14 cellular contexts compared by ENCODE assay signal in the genomic region with DNA sequence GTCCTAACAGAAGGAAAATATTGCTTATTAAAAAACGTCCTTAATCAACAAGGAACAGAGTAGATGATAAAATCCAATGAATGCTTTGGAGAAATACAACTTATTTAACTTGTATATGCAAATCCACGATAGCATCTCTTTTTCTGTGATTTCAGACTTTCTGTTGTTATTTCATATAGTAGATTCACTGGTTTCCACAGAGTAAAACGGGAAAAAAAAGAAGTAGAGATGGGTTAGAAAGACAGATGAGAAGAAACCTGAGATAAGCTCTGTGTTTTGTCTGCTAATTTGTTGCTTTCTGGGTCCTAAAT.
DNase-seq lines count a peak whose midpoint lies in the region; ATAC-seq and TF ChIP-seq lines count a peak whose summit lies in the region.
"Had no signal": no experiment of that assay in that cellular context is flagged by ENCODE, and none has a peak within 500 bp of the region (broad histone marks: within the 10 kb centered on the region; RNA-seq: fewer than 3 reads in every experiment).

No MANE protein-coding gene starts in this region.

- TF ChIP-seq POLR2A in GM18505 (IDR thresholded peaks at IDR 0.05; ENCODE audit: borderline replicate concordance, extremely low read depth, insufficient read depth, insufficient read length): no peak

- H3K36me3 Mint-ChIP-seq in GM23338 (ENCODE audit: low read depth) (no peaks in the 10 kb centered on the region), T-helper 17 cell (ENCODE audit: low read depth) (no peaks in the 10 kb centered on the region)
- no peaks in the 10 kb centered on the region for H3K36me3 Mint-ChIP-seq in naive thymus-derived CD8-positive, alpha-beta T cell
- H3K36me3 Mint-ChIP-seq: activated naive CD4-positive, alpha-beta T cell treated with anti-CD3 and anti-CD28 coated beads, Interleukin-2, amount 10 ng/mL, durations not matched to agents 7 days and 5 days; CD4-positive, alpha-beta memory T cell; natural killer cell had no signal

- H3K9me2 ChIP-seq in GM23338 (ENCODE audit: insufficient read depth): no peaks in the 10 kb centered on the region

- H3K27ac ChIP-seq in 22Rv1 (no peak overlapping the region), GM23338 (ENCODE audit: low read depth) (no peak overlapping the region)

- H3K4me1 Mint-ChIP-seq in GM23338 (no peaks in the 10 kb centered on the region), T-helper 17 cell (peaks cover 2% of the 10 kb centered on the region)
- peaks cover 4 to 8% (median 4%) of the 10 kb centered on the region in 4 donors for H3K4me1 Mint-ChIP-seq in naive thymus-derived CD8-positive, alpha-beta T cell
- H3K4me1 Mint-ChIP-seq: activated naive CD4-positive, alpha-beta T cell treated with anti-CD3 and anti-CD28 coated beads, Interleukin-2, amount 10 ng/mL, durations not matched to agents 7 days and 5 days; natural killer cell had no signal

- ATAC-seq in GM23338 (no peak), T-helper 17 cell (no peak), HG02798 (IDR thresholded peaks at IDR 0.05; ENCODE audit: poor library complexity, unreplicated experiment) (no peak), GM18505 (IDR thresholded peaks at IDR 0.05; ENCODE audit: unreplicated experiment) (no peak), HG03460 (IDR thresholded peaks at IDR 0.05; ENCODE audit: unreplicated experiment) (no peak)
- ATAC-seq in naive thymus-derived CD8-positive, alpha-beta T cell: no peak
- ATAC-seq: natural killer cell had no signal

- H3K4me2 ChIP-seq in GM23338: no peak overlapping the region

- H2AFZ ChIP-seq in GM23338: peak overlapping the region; percentile 21; the same call in 1 of the 2 replicates

- TF ChIP-seq CTCF in 22Rv1 (IDR thresholded peaks at IDR 0.05) (peak; percentile 71), GM23338 (conservative IDR thresholded peaks at IDR 0.05; ENCODE audit: low read depth in 2 of 2) (no peak)

- no peaks in the 10 kb centered on the region for H4K20me1 ChIP-seq in GM23338 (replicated peaks; ENCODE audit: insufficient read depth)

- H3K27ac Mint-ChIP-seq in GM23338: no peak overlapping the region
- no peak overlapping the region for H3K27ac Mint-ChIP-seq in T-helper 17 cell
- no peak overlapping the region for H3K27ac Mint-ChIP-seq in naive thymus-derived CD8-positive, alpha-beta T cell
- H3K27ac Mint-ChIP-seq: activated naive CD4-positive, alpha-beta T cell treated with anti-CD3 and anti-CD28 coated beads, Interleukin-2, amount 10 ng/mL, durations not matched to agents 7 days and 5 days; natural killer cell had no signal

- H3K79me2 ChIP-seq in GM23338 (replicated peaks; ENCODE audit: insufficient read depth): no peaks in the 10 kb centered on the region

- POLR2A ChIA-PET in naive thymus-derived CD8-positive, alpha-beta T cell (lab: Charles Lee): no interaction called here

- H3K27me3 Mint-ChIP-seq in GM23338 (ENCODE audit: insufficient read depth, low read depth, poor library complexity): no peaks in the 10 kb centered on the region
- no peaks in the 10 kb centered on the region for H3K27me3 Mint-ChIP-seq in T-helper 17 cell
- peaks cover 0 to 2% (median 0%) of the 10 kb centered on the region in 5 donors for H3K27me3 Mint-ChIP-seq in naive thymus-derived CD8-positive, alpha-beta T cell
- H3K27me3 Mint-ChIP-seq: activated naive CD4-positive, alpha-beta T cell treated with anti-CD3 and anti-CD28 coated beads, Interleukin-2, amount 10 ng/mL, durations not matched to agents 7 days and 5 days; CD4-positive, alpha-beta memory T cell had no signal

- H3K4me3 Mint-ChIP-seq in GM23338 (no peak overlapping the region), T-helper 17 cell (peak overlapping the region; percentile 47)
- peak overlapping the region in 6 of 10 donors; percentile 13 to 75 (median 46) for H3K4me3 Mint-ChIP-seq in naive thymus-derived CD8-positive, alpha-beta T cell
- H3K4me3 Mint-ChIP-seq: activated naive CD4-positive, alpha-beta T cell treated with anti-CD3 and anti-CD28 coated beads, Interleukin-2, amount 10 ng/mL, durations not matched to agents 7 days and 5 days; natural killer cell had no signal

- H3K4me3 ChIP-seq in GM23338: no peak overlapping the region

- no peaks in the 10 kb centered on the region for H3K4me1 ChIP-seq in GM23338 (ENCODE audit: insufficient read depth)

- H3K9me3 ChIP-seq in T-helper 17 cell (ENCODE audit: control insufficient read depth, low read length, poor library complexity, severe bottlenecking): no peaks in the 10 kb centered on the region

- H3K27me3 ChIP-seq in GM23338 (ENCODE audit: insufficient read depth): no peaks in the 10 kb centered on the region

- H3K36me3 ChIP-seq in GM23338 (ENCODE audit: insufficient read depth): no peaks in the 10 kb centered on the region

- no peaks in the 10 kb centered on the region for H3K9me3 Mint-ChIP-seq in GM23338
- peaks cover 0 to 2% (median 0%) of the 10 kb centered on the region in 9 donors for H3K9me3 Mint-ChIP-seq in naive thymus-derived CD8-positive, alpha-beta T cell
- H3K9me3 Mint-ChIP-seq: activated naive CD4-positive, alpha-beta T cell treated with anti-CD3 and anti-CD28 coated beads, Interleukin-2, amount 10 ng/mL, durations not matched to agents 7 days and 5 days had no signal

- no peak for DNase-seq in GM23338 (ENCODE audit: low spot score)
- DNase-seq in T-helper 17 cell: no peak
- DNase-seq in naive thymus-derived CD8-positive, alpha-beta T cell: no peak
- no peak for DNase-seq in activated CD8-positive, alpha-beta memory T cell treated with anti-CD3 and anti-CD28 coated beads, Interleukin-2, amount 50 U/mL, for 4 hours
- DNase-seq: activated T-cell treated with anti-CD3 and anti-CD28 coated beads, Interleukin-2, amount 50 U/mL, for 1 hour; aorta; natural killer cell; Right ventricle myocardium superior had no signal

- no peaks in the 10 kb centered on the region for H3F3A ChIP-seq in GM23338 (replicated peaks; ENCODE audit: low read depth)

TF ChIP-seq in GM23338, 12 proteins besides CTCF, POLR2A, EP300 and RAD21 (continues in another document):
- no peak for TF ChIP-seq POLR2AphosphoS5 (IDR thresholded peaks at IDR 0.05; ENCODE audit: low read depth)
- no peak for TF ChIP-seq ZNF331 (CRISPR knock-in tag; IDR thresholded peaks at IDR 0.05; ENCODE audit: low read depth)
- TF ChIP-seq EZH2 (IDR thresholded peaks at IDR 0.05; ENCODE audit: low read depth, unreplicated experiment): no peak
- TF ChIP-seq EZH2phosphoT487 (IDR thresholded peaks at IDR 0.05; ENCODE audit: unreplicated experiment): no peak
- TF ChIP-seq, protein P1, sequence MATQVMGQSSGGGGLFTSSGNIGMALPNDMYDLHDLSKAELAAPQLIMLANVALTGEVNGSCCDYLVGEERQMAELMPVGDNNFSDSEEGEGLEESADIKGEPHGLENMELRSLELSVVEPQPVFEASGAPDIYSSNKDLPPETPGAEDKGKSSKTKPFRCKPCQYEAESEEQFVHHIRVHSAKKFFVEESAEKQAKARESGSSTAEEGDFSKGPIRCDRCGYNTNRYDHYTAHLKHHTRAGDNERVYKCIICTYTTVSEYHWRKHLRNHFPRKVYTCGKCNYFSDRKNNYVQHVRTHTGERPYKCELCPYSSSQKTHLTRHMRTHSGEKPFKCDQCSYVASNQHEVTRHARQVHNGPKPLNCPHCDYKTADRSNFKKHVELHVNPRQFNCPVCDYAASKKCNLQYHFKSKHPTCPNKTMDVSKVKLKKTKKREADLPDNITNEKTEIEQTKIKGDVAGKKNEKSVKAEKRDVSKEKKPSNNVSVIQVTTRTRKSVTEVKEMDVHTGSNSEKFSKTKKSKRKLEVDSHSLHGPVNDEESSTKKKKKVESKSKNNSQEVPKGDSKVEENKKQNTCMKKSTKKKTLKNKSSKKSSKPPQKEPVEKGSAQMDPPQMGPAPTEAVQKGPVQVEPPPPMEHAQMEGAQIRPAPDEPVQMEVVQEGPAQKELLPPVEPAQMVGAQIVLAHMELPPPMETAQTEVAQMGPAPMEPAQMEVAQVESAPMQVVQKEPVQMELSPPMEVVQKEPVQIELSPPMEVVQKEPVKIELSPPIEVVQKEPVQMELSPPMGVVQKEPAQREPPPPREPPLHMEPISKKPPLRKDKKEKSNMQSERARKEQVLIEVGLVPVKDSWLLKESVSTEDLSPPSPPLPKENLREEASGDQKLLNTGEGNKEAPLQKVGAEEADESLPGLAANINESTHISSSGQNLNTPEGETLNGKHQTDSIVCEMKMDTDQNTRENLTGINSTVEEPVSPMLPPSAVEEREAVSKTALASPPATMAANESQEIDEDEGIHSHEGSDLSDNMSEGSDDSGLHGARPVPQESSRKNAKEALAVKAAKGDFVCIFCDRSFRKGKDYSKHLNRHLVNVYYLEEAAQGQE (IDR thresholded peaks at IDR 0.05; ENCODE audit: unreplicated experiment): no peak
- TF ChIP-seq JUNB (IDR thresholded peaks at IDR 0.05; ENCODE audit: unreplicated experiment): no peak
- no peak for TF ChIP-seq ZNF114 (CRISPR knock-in tag; IDR thresholded peaks at IDR 0.05)
- TF ChIP-seq STAT1 (IDR thresholded peaks at IDR 0.05; ENCODE audit: unreplicated experiment): no peak
- no peak for TF ChIP-seq CREB1 (CRISPR knock-in tag; IDR thresholded peaks at IDR 0.05; ENCODE audit: low read depth)
- no peak for TF ChIP-seq NANOG (IDR thresholded peaks at IDR 0.05; ENCODE audit: borderline replicate concordance)
- TF ChIP-seq, protein P2, sequence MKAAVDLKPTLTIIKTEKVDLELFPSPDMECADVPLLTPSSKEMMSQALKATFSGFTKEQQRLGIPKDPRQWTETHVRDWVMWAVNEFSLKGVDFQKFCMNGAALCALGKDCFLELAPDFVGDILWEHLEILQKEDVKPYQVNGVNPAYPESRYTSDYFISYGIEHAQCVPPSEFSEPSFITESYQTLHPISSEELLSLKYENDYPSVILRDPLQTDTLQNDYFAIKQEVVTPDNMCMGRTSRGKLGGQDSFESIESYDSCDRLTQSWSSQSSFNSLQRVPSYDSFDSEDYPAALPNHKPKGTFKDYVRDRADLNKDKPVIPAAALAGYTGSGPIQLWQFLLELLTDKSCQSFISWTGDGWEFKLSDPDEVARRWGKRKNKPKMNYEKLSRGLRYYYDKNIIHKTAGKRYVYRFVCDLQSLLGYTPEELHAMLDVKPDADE (IDR thresholded peaks at IDR 0.05): no peak
